Comparison of ENCODE assay signal across 23 cellular contexts in genomic region chr10:129942019-129942277, GRCh38. TPM values are rescaled to one million over a fixed set of nuclear protein-coding genes. Genes with fewer than 3 reads are reported as not detected.
"Had no signal": no experiment of that assay in that cellular context is flagged by ENCODE, and none has a peak within 500 bp of the region (broad histone marks: within the 10 kb centered on the region; RNA-seq: fewer than 3 reads in every experiment).

No MANE protein-coding gene starts in this region.

- H3K9me3 ChIP-seq: SJCRH30 had no signal

- ATAC-seq: K562, SK-N-SH treated with all-trans-retinoic acid at 6 μM for 48 hours had no signal

- DNase-seq: MV-4-11, NCI-H1092, NCI-H1105 treated with DMSO at 0.1 percent for 48 hours, NCI-H1417 treated with DMSO at 0.1 percent for 48 hours, NCI-H146, NCI-H1694 treated with DMSO at 0.1 percent for 48 hours, NCI-H1930, NCI-H2081, NCI-H2107, NCI-H2227 treated with DMSO at 0.1 percent for 48 hours, NCI-H524, NCI-H69, NCI-H774, RPMI8226, SHP77 treated with DMSO at 0.1 percent for 48 hours, SJCRH30 had no signal

- FAIRE-seq: K562, RCC 7860 had no signal

- H3K36me3 ChIP-seq: SJCRH30 had no signal

- H3K4me3 ChIP-seq: K562, SJCRH30 had no signal

- H3K27me3 ChIP-seq: SJCRH30 had no signal

- H3K27ac ChIP-seq: SJCRH30 had no signal

RNA-seq across cellular contexts. Expression of gene EBF3, which starts 22.1 kb away (rescaled TPM):
- total RNA-seq: HT1080, K562, MCF 10A, NCI-H460 had no signal
- polyA plus RNA-seq: IgD-negative memory B cell, K562 had no signal
